Comparison of ENCODE assay signal across 8 cellular contexts in genomic region chr7:1418505-1419309, GRCh38. TPM values are rescaled to one million over a fixed set of nuclear protein-coding genes. Genes with fewer than 3 reads are reported as not detected.
DNase-seq lines count a peak whose midpoint lies in the region; ATAC-seq and TF ChIP-seq lines count a peak whose summit lies in the region.

No MANE protein-coding gene starts in this region.

- no peak overlapping the region for H3K56ac ChIP-seq in IMR-90 (ENCODE audit: extremely low read depth, insufficient read depth, low read length)

- H3K4me3 ChIP-seq in IMR-90 (ENCODE audit: insufficient read depth, low read depth, low read length): no peak overlapping the region

- H3K79me1 ChIP-seq in IMR-90 (ENCODE audit: low read depth in 1 of 2, low read length in 2 of 2): no peaks in the 10 kb centered on the region

- peak; percentile 39 for DNase-seq in NCI-H748 (lab: John Stamatoyannopoulos, UW; ENCODE audit: unreplicated experiment)
- no peak for DNase-seq in NCI-H748 treated with DMSO at 0.1 percent for 48 hours (lab: John Stamatoyannopoulos, UW)
- peak; percentile 13 for DNase-seq in IMR-90
- peak; percentile 77 for DNase-seq in SK-MEL-5 (ENCODE audit: low read depth, low spot score)
- DNase-seq in immature natural killer cell: no peak
- no peak for DNase-seq in AML-193 (lab: John Stamatoyannopoulos, UW)

- H3K4me1 Mint-ChIP-seq in immature natural killer cell: peaks cover 21 to 24% of the 10 kb centered on the region in 2 donors

- peaks cover 3% of the 10 kb centered on the region for H3K9me1 ChIP-seq in IMR-90 (ENCODE audit: insufficient read depth, low read length)

- H3K9ac ChIP-seq in IMR-90 (ENCODE audit: low read depth, low read length): no peak overlapping the region

- intact Hi-C loops in IMR-90 (cut with micrococcal nuclease): loop anchor here (10.0 kb wide), 1 partner anchor 194 kb away; no protein-coding TSS in a partner anchor

- no peak overlapping the region for H2AK5ac ChIP-seq in IMR-90 (ENCODE audit: low read depth, low read length)

- H3K27ac Mint-ChIP-seq in immature natural killer cell: peak overlapping the region in 1 of 6 donors; percentile 61

- no peak overlapping the region for H2BK20ac ChIP-seq in IMR-90 (ENCODE audit: low read depth, low read length)

- no peak overlapping the region for H2AFZ ChIP-seq in IMR-90 (replicated peaks; ENCODE audit: low read length, poor library complexity)

- no peak overlapping the region for H2BK5ac ChIP-seq in IMR-90 (ENCODE audit: low read depth, low read length, poor library complexity, severe bottlenecking)

- no peak for ATAC-seq in IMR-90 (ENCODE audit: low read depth)
- no peak for ATAC-seq in GM21717 (IDR thresholded peaks at IDR 0.05; ENCODE audit: unreplicated experiment)
- no peak for ATAC-seq in GM21723 (IDR thresholded peaks at IDR 0.05; ENCODE audit: unreplicated experiment)

- dilution Hi-C loops in IMR-90 (cut with HindIII; ENCODE audit: low sequenced_read_pairs, unreplicated experiment): no loop called here

- peaks cover 0 to 3% (median 0%) of the 10 kb centered on the region in 6 donors for H3K9me3 Mint-ChIP-seq in immature natural killer cell

- H2BK120ac ChIP-seq in IMR-90 (ENCODE audit: low read depth, low read length): no peak overlapping the region

- no peak overlapping the region for H3K4ac ChIP-seq in IMR-90 (ENCODE audit: low read depth, low read length)

- no peak overlapping the region for H4K8ac ChIP-seq in IMR-90 (ENCODE audit: low read depth in 2 of 2, low read length in 2 of 2)

- H3K36me3 Mint-ChIP-seq in immature natural killer cell: no peaks in the 10 kb centered on the region

- CTCF ChIA-PET in IMR-90 (lab: Yijun Ruan, JAX): no interaction called here

- H3K4me1 ChIP-seq in IMR-90 (ENCODE audit: control insufficient read depth, insufficient read depth, low read length): no peaks in the 10 kb centered on the region

- no peak for TF ChIP-seq POLR2A in IMR-90 (IDR thresholded peaks at IDR 0.05; ENCODE audit: low read depth, low read length)

- H3K9me3 ChIP-seq in IMR-90 (ENCODE audit: control insufficient read depth, insufficient read depth, low read length): no peaks in the 10 kb centered on the region

- no peaks in the 10 kb centered on the region for H3K36me3 ChIP-seq in IMR-90 (ENCODE audit: control insufficient read depth, insufficient read depth, low read length)

- H2BK15ac ChIP-seq in IMR-90 (ENCODE audit: low read depth, low read length): no peak overlapping the region

- H3K27me3 ChIP-seq in IMR-90 (ENCODE audit: control insufficient read depth, insufficient read depth, low read length): peaks cover 24% of the 10 kb centered on the region

- H3K23ac ChIP-seq in IMR-90 (ENCODE audit: low read depth, low read length): no peak overlapping the region

- TF ChIP-seq RAD21 in IMR-90 (IDR thresholded peaks at IDR 0.05; ENCODE audit: low read length): no peak

- H3K27me3 Mint-ChIP-seq in immature natural killer cell (ENCODE audit: low read depth in 3 of 3): peaks cover 0 to 6% (median 2%) of the 10 kb centered on the region in 3 donors

- H3K18ac ChIP-seq in IMR-90 (ENCODE audit: low read depth, low read length): no peak overlapping the region

- no peak overlapping the region for H3K27ac ChIP-seq in IMR-90 (ENCODE audit: insufficient read depth, low read length)

- no TSS peak for BruUV-seq in IMR-90 (replicated peaks; lab: Mats Ljungman, UMichigan)

- peak overlapping the region in 3 of 5 donors; percentile 10 to 40 (median 40) for H3K4me3 Mint-ChIP-seq in immature natural killer cell

- H2AK9ac ChIP-seq in IMR-90 (replicated peaks; ENCODE audit: low read depth, low read length, poor library complexity): no peak overlapping the region

- 82% methylated on average over 11 of the region's 21 CpGs; no CpG with 5 or more reads in 1 of the 2 experiments for WGBS in IMR-90 (ENCODE audit: extremely low coverage in 2 of 2, insufficient read length in 1 of 2), 2 experiments

- POLR2A ChIA-PET in IMR-90 (lab: Charles Lee; ENCODE audit: unreplicated experiment): no interaction called here

- no peaks in the 10 kb centered on the region for H4K20me1 ChIP-seq in IMR-90 (ENCODE audit: insufficient read depth, low read length)

- TF ChIP-seq CTCF in IMR-90 (conservative IDR thresholded peaks at IDR 0.05; ENCODE audit: low read depth, low read length): no peak

- H4K5ac ChIP-seq in IMR-90 (ENCODE audit: low read depth, low read length): no peak overlapping the region

- no peak overlapping the region for H3K14ac ChIP-seq in IMR-90 (replicated peaks; ENCODE audit: low read depth, low read length)

- in situ Hi-C loops in IMR-90 (cut with MboI; ENCODE audit: low sequenced_read_pairs): no loop called here
- in situ Hi-C loops in SK-MEL-5 (cut with HindIII; ENCODE audit: low pct_unique_long_range_greater_than_20kb, low sequenced_read_pairs): no loop called here

- H3K4me2 ChIP-seq in IMR-90 (ENCODE audit: low read depth, low read length): no peak overlapping the region

- no peak overlapping the region for H4K91ac ChIP-seq in IMR-90 (ENCODE audit: insufficient read depth, low read depth, low read length)

TF ChIP-seq in IMR-90, 13 proteins besides CTCF, POLR2A, EP300 and RAD21:
- TF ChIP-seq SMC3 (IDR thresholded peaks at IDR 0.05; ENCODE audit: low read depth, low read length): no peak
- TF ChIP-seq MAZ (IDR thresholded peaks at IDR 0.05; ENCODE audit: borderline replicate concordance, low read depth, low read length): no peak
- TF ChIP-seq RCOR1 (IDR thresholded peaks at IDR 0.05; ENCODE audit: insufficient replicate concordance, low read length): no peak
- TF ChIP-seq ELK1 (IDR thresholded peaks at IDR 0.05; ENCODE audit: borderline replicate concordance, low read depth, low read length): no peak
- TF ChIP-seq USF2 (IDR thresholded peaks at IDR 0.05; ENCODE audit: low read depth, low read length): no peak
- no peak for TF ChIP-seq BHLHE40 (IDR thresholded peaks at IDR 0.05; ENCODE audit: low read depth, low read length)
- TF ChIP-seq CHD1 (IDR thresholded peaks at IDR 0.05; ENCODE audit: low read depth, low read length): no peak
- no peak for TF ChIP-seq CEBPB (IDR thresholded peaks at IDR 0.05; ENCODE audit: low read depth, low read length)
TF ChIP-seq in IMR-90: peak in this region for 0.

RNA-seq across cellular contexts. Expression of gene MICALL2, which starts 40.6 kb away (rescaled TPM):
- 6.1 and 6.6 TPM in 2 replicates for total RNA-seq in IMR-90 (2012; rRNA removed)
- 34.1 and 37.2 TPM in 2 replicates for polyA plus RNA-seq in IMR-90 (2012; rRNA removed)
- polyA plus RNA-seq in IMR-90 (2012; cell fraction: cytosol; rRNA removed): 14.3 and 22.8 TPM in 2 replicates
- polyA plus RNA-seq in IMR-90 (2012; cell fraction: nucleus; rRNA removed; ENCODE audit: low replicate concordance): 294 and 597 TPM in 2 replicates
- 1.2 and 2.4 TPM in 2 replicates for total RNA-seq in SK-MEL-5 (2014; rRNA removed; shearing (Covaris generic))
- 2.6 and 3.2 TPM in 2 replicates for polyA plus RNA-seq in SK-MEL-5 (2015; cell fraction: cytosol; rRNA removed)
- 70.3 and 75.1 TPM in 2 replicates for polyA plus RNA-seq in SK-MEL-5 (2015; cell fraction: nucleus; rRNA removed)
- under 1 TPM in 2 of 3 donors, not detected in 1; 0.10 to 0.50 TPM for polyA plus RNA-seq in immature natural killer cell

Comparison
In these comparisons a context has a peak if more than half of its experiments do, and no peak if none do; other contexts are left out.
1. DNase-seq: peak in NCI-H748 (single experiment), IMR-90 (single experiment) and SK-MEL-5 (single experiment); none in NCI-H748 treated with DMSO at 0.1 percent for 48 hours (single experiment), immature natural killer cell (0 of 3) and AML-193 (0 of 2).